ENCODE assay signal across 8 cellular contexts in genomic region chr6:33579828-33580714, GRCh38. TPM values are rescaled to one million over a fixed set of nuclear protein-coding genes. Genes with fewer than 3 reads are reported as not detected.
A peak's percentile ranks its signal among the peaks of the same experiment; 100 is the strongest.
DNase-seq lines count a peak whose midpoint lies in the region; ATAC-seq and TF ChIP-seq lines count a peak whose summit lies in the region.

Gene BAK1, minus strand, starts transcription at chr6:33580276. Its CDS starts 2,672 bp downstream, at chr6:33577604.

- intact Hi-C loops in cardiac septum (cut with DNase I): loop anchor here (10.0 kb wide), 1 partner anchor 125 kb away; the partner anchor contains the start of gene ZBTB9

- no peaks in the 10 kb centered on the region for H3K9me3 Mint-ChIP-seq in type B pancreatic cell

- H3K4me1 Mint-ChIP-seq in type B pancreatic cell (ENCODE audit: unreplicated experiment): peaks cover 19% of the 10 kb centered on the region

- no peaks in the 10 kb centered on the region for H3K9me3 ChIP-seq in adipocyte (ENCODE audit: control insufficient read depth, low read length)

- no peaks in the 10 kb centered on the region for H3K36me3 Mint-ChIP-seq in type B pancreatic cell

- H3K9ac ChIP-seq in adipocyte (ENCODE audit: low read length): peak within 1 kb of the TSS; percentile 97

- H3K4me1 ChIP-seq in adipocyte (ENCODE audit: control insufficient read depth, insufficient read depth, low read length): peaks cover 11% of the 10 kb centered on the region

- DNase-seq in GM12864 (ENCODE audit: low read depth): peak; percentile 74
- peak; percentile 74 for DNase-seq in NCI-H128 (lab: John Stamatoyannopoulos, UW; ENCODE audit: unreplicated experiment)
- DNase-seq in SW480 (ENCODE audit: low spot score): peak; percentile 89
- DNase-seq in adipocyte (ENCODE audit: low read depth): peak; percentile 96
- peak; percentile 95 for DNase-seq in cardiac septum (ENCODE audit: low spot score)
- peak; percentile 94 for DNase-seq in pons (ENCODE audit: low spot score)
- DNase-seq in type B pancreatic cell (ENCODE audit: extremely low spot score, unreplicated experiment): peak; percentile 84

- H3K27me3 Mint-ChIP-seq in type B pancreatic cell: no peaks in the 10 kb centered on the region

- H3K27me3 ChIP-seq in adipocyte (replicated peaks; ENCODE audit: control insufficient read depth, insufficient read depth, low read length): no peaks in the 10 kb centered on the region

- peak within 1 kb of the TSS; percentile 93 for H3K4me3 ChIP-seq in GM12864 (ENCODE audit: low read depth, low read length)
- H3K4me3 ChIP-seq in adipocyte (ENCODE audit: low read length): peak within 1 kb of the TSS; percentile 97

- H3K27ac Mint-ChIP-seq in type B pancreatic cell: peak within 1 kb of the TSS; percentile 88

- H3K36me3 ChIP-seq in adipocyte (ENCODE audit: control insufficient read depth, insufficient read depth, low read length, severe bottlenecking): peaks cover 19% of the 10 kb centered on the region

- peak; percentile 50 for TF ChIP-seq CTCF in GM12864 (IDR thresholded peaks at IDR 0.05; ENCODE audit: low read depth, low read length, missing control alignments)
- peak; percentile 65 for TF ChIP-seq CTCF in type B pancreatic cell (conservative IDR thresholded peaks at IDR 0.05)

- ATAC-seq in HG02642 (IDR thresholded peaks at IDR 0.05; ENCODE audit: poor library complexity, unreplicated experiment): peak; percentile 92

- H3K4me3 Mint-ChIP-seq in type B pancreatic cell: peak within 1 kb of the TSS; percentile 81

RNA-seq across cellular contexts. Expression of gene BAK1, which starts in this region (rescaled TPM):
- 18.8 TPM for total RNA-seq in cardiac septum
- total RNA-seq in type B pancreatic cell (ENCODE audit: low replicate concordance): 27.3 and 37.0 TPM in 2 replicates

Comparison
In these comparisons a context has a peak if more than half of its experiments do, and no peak if none do; other contexts are left out.
1. Peak in every context shown above with its lines: DNase-seq, ATAC-seq and H3K4me3 ChIP-seq.